ENCODE assay signal across 17 cellular contexts in genomic region chr1:205954819-205955404, GRCh38. TPM values are rescaled to one million over a fixed set of nuclear protein-coding genes. Genes with fewer than 3 reads are reported as not detected.
"Had no signal": no experiment of that assay in that cellular context is flagged by ENCODE, and none has a peak within 500 bp of the region (broad histone marks: within the 10 kb centered on the region; RNA-seq: fewer than 3 reads in every experiment).

No MANE protein-coding gene starts in this region.

- ATAC-seq: activated naive CD4-positive, alpha-beta T cell treated with anti-CD3 and anti-CD28 coated beads, Interleukin-2, amount 50 U/mL, for 72 hours; activated T-cell treated with anti-CD3 and anti-CD28 coated beads, Interleukin-2, amount 50 U/mL, for 4 hours; effector memory CD8-positive, alpha-beta T cell; gastroesophageal sphincter had no signal

- H3K36me3 ChIP-seq: gastroesophageal sphincter, left ventricle myocardium inferior, upper lobe of left lung had no signal

- H3K9me3 ChIP-seq: gastroesophageal sphincter, left ventricle myocardium inferior, upper lobe of left lung had no signal

- H3K4me3 ChIP-seq: gastroesophageal sphincter, left ventricle myocardium inferior, upper lobe of left lung had no signal

- H3K4me1 ChIP-seq: gastroesophageal sphincter had no signal

- H3K27ac ChIP-seq: epithelial cell of prostate, gastroesophageal sphincter, left ventricle myocardium inferior, upper lobe of left lung had no signal

- DNase-seq: activated CD4-positive, alpha-beta T cell treated with anti-CD3 and anti-CD28 coated beads, Interleukin-2, amount 50 U/mL, for 4 hours; activated CD4-positive, CD25-positive, alpha-beta regulatory T cell treated with anti-CD3 and anti-CD28 coated beads, Interleukin-2, amount 50 U/mL, for 72 hours; activated effector memory CD4-positive, alpha-beta T cell treated with anti-CD3 and anti-CD28 coated beads, Interleukin-2, amount 50 U/mL, for 16 hours; activated T-cell treated with anti-CD3 and anti-CD28 coated beads, Interleukin-2, amount 50 U/mL, for 4 hours; amygdala; cerebellar nuclear complex; effector memory CD8-positive, alpha-beta T cell; left ventricle myocardium inferior; mesendoderm; stimulated activated CD4-positive, alpha-beta T cell treated with anti-CD3 and anti-CD28 coated beads, Interleukin-12 subunit alpha, Interleukin-12 subunit beta, amount 100 ng/mL, for 4 hours; stimulated activated naive CD4-positive, alpha-beta T cell; upper lobe of left lung had no signal

- H3K27me3 ChIP-seq: upper lobe of left lung had no signal

RNA-seq across cellular contexts. Expression of gene SLC26A9, which starts 11.7 kb away (rescaled TPM):
- total RNA-seq: activated naive CD4-positive, alpha-beta T cell treated with anti-CD3 and anti-CD28 coated beads, Interleukin-2, amount 50 U/mL, for 72 hours; activated T-cell treated with anti-CD3 and anti-CD28 coated beads, Interleukin-2, amount 50 U/mL, for 4 hours; osteocyte; temporal lobe had no signal

RNA-seq across cellular contexts. Expression of gene RAB7B, which starts 48.3 kb away (rescaled TPM):
- total RNA-seq: activated naive CD4-positive, alpha-beta T cell treated with anti-CD3 and anti-CD28 coated beads, Interleukin-2, amount 50 U/mL, for 72 hours had no signal
